In genomic region chrX:70322784-70323183, GRCh38 we compare ENCODE assay signal across 1 cellular context.
TF ChIP-seq lines count a peak whose summit lies in the region.

No MANE protein-coding gene starts in this region.

TF ChIP-seq in GM23338, 12 proteins besides CTCF, POLR2A, EP300 and RAD21:
- TF ChIP-seq, protein P1, sequence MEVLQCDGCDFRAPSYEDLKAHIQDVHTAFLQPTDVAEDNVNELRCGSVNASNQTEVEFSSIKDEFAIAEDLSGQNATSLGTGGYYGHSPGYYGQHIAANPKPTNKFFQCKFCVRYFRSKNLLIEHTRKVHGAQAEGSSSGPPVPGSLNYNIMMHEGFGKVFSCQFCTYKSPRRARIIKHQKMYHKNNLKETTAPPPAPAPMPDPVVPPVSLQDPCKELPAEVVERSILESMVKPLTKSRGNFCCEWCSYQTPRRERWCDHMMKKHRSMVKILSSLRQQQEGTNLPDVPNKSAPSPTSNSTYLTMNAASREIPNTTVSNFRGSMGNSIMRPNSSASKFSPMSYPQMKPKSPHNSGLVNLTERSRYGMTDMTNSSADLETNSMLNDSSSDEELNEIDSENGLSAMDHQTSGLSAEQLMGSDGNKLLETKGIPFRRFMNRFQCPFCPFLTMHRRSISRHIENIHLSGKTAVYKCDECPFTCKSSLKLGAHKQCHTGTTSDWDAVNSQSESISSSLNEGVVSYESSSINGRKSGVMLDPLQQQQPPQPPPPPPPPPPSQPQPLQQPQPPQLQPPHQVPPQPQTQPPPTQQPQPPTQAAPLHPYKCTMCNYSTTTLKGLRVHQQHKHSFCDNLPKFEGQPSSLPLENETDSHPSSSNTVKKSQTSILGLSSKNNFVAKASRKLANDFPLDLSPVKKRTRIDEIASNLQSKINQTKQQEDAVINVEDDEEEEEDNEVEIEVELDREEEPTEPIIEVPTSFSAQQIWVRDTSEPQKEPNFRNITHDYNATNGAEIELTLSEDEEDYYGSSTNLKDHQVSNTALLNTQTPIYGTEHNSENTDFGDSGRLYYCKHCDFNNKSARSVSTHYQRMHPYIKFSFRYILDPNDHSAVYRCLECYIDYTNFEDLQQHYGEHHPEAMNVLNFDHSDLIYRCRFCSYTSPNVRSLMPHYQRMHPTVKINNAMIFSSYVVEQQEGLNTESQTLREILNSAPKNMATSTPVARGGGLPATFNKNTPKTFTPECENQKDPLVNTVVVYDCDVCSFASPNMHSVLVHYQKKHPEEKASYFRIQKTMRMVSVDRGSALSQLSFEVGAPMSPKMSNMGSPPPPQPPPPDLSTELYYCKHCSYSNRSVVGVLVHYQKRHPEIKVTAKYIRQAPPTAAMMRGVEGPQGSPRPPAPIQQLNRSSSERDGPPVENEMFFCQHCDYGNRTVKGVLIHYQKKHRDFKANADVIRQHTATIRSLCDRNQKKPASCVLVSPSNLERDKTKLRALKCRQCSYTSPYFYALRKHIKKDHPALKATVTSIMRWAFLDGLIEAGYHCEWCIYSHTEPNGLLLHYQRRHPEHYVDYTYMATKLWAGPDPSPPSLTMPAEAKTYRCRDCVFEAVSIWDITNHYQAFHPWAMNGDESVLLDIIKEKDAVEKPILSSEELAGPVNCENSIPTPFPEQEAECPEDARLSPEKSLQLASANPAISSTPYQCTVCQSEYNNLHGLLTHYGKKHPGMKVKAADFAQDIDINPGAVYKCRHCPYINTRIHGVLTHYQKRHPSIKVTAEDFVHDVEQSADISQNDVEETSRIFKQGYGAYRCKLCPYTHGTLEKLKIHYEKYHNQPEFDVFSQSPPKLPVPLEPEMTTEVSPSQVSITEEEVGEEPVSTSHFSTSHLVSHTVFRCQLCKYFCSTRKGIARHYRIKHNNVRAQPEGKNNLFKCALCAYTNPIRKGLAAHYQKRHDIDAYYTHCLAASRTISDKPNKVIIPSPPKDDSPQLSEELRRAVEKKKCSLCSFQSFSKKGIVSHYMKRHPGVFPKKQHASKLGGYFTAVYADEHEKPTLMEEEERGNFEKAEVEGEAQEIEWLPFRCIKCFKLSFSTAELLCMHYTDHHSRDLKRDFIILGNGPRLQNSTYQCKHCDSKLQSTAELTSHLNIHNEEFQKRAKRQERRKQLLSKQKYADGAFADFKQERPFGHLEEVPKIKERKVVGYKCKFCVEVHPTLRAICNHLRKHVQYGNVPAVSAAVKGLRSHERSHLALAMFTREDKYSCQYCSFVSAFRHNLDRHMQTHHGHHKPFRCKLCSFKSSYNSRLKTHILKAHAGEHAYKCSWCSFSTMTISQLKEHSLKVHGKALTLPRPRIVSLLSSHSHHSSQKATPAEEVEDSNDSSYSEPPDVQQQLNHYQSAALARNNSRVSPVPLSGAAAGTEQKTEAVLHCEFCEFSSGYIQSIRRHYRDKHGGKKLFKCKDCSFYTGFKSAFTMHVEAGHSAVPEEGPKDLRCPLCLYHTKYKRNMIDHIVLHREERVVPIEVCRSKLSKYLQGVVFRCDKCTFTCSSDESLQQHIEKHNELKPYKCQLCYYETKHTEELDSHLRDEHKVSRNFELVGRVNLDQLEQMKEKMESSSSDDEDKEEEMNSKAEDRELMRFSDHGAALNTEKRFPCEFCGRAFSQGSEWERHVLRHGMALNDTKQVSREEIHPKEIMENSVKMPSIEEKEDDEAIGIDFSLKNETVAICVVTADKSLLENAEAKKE (CRISPR knock-in tag; IDR thresholded peaks at IDR 0.05) = no peak
- TF ChIP-seq EZH2 (IDR thresholded peaks at IDR 0.05; ENCODE audit: low read depth, unreplicated experiment) = no peak
- TF ChIP-seq ZNF114 (CRISPR knock-in tag; IDR thresholded peaks at IDR 0.05) = no peak
- TF ChIP-seq CREB1 (CRISPR knock-in tag; IDR thresholded peaks at IDR 0.05; ENCODE audit: low read depth) = no peak
- TF ChIP-seq JUNB (IDR thresholded peaks at IDR 0.05; ENCODE audit: unreplicated experiment) = no peak
